In the genomic region with DNA sequence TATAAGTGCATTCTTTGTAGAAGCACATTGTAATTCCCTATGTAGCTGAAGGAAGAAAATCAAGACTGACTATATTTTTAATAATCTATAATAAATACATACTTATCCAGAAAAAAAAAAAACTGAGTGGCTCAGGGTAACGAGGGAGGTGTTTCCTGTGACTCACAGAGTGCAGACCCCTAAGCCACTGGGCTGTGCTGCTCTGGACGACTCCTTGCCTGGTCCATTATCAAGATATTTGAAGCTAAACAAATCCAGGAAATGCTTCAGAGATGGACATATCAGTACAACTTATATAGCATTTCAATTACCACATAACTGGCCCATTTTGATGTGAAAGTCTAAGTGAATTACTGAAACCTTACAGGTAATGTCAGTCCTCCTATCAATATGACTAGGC, we compare ENCODE assay signal across 28 cellular contexts.
"Had no signal": no experiment of that assay in that cellular context is flagged by ENCODE, and none has a peak within 500 bp of the region (broad histone marks: within the 10 kb centered on the region; RNA-seq: fewer than 3 reads in every experiment).

No MANE protein-coding gene starts in this region.

- H3K4me1 Mint-ChIP-seq: nephron progenitor cell; stimulated activated effector memory CD8-positive, alpha-beta T cell treated with anti-CD3 and anti-CD28 coated beads, Interleukin-12 subunit alpha, Interleukin-12 subunit beta, amount 100 ng/mL, for 72 hours had no signal

- H3K4me3 ChIP-seq: dorsolateral prefrontal cortex, heart right ventricle, lower lobe of right lung, prostate gland, sigmoid colon, stomach, thyroid gland, vagina had no signal

- H3K4me1 ChIP-seq: lower lobe of right lung, prostate gland, sigmoid colon, thyroid gland, vagina had no signal

- H3K27me3 ChIP-seq: dorsolateral prefrontal cortex, heart right ventricle, sigmoid colon, stomach, thyroid gland, vagina had no signal

- H3K27ac ChIP-seq: dorsolateral prefrontal cortex, epithelial cell of prostate, heart right ventricle, lower lobe of right lung, prostate gland, sigmoid colon, stomach, thyroid gland, vagina had no signal

- H3K27ac Mint-ChIP-seq: naive thymus-derived CD8-positive, alpha-beta T cell; nephron progenitor cell; stimulated activated effector memory CD8-positive, alpha-beta T cell treated with anti-CD3 and anti-CD28 coated beads, Interleukin-12 subunit alpha, Interleukin-12 subunit beta, amount 100 ng/mL, for 72 hours had no signal

- H3K27me3 Mint-ChIP-seq: naive thymus-derived CD8-positive, alpha-beta T cell had no signal

- DNase-seq: cortex of kidney; dorsolateral prefrontal cortex; effector CD4-positive, alpha-beta T cell; foreskin melanocyte; glutamatergic neuron; heart right ventricle; hippocampal formation; islet precursor cell; kidney glomerular epithelial cell; left colon; left ventricle myocardium superior; lower lobe of right lung; naive thymus-derived CD8-positive, alpha-beta T cell; nephron progenitor cell; nucleus accumbens; right cardiac atrium; sigmoid colon; stimulated activated CD4-positive, alpha-beta T cell treated with anti-CD3 and anti-CD28 coated beads, Interleukin-2, amount 100 ng/mL, for 24 hours; stimulated activated CD4-positive, alpha-beta T cell treated with anti-CD3 and anti-CD28 coated beads, Interleukin-4, amount 100 ng/mL, for 24 hours; stimulated activated naive CD4-positive, alpha-beta T cell treated with Interleukin-2 at 50 U/mL for 16 hours; stomach; thyroid gland; trophoblast cell had no signal

- H3K9me3 ChIP-seq: heart right ventricle, lower lobe of right lung, prostate gland, sigmoid colon, stomach, thyroid gland, vagina had no signal

- H3K36me3 ChIP-seq: prostate gland had no signal

- H3K9me3 Mint-ChIP-seq: naive thymus-derived CD8-positive, alpha-beta T cell; nephron progenitor cell; stimulated activated effector memory CD8-positive, alpha-beta T cell treated with anti-CD3 and anti-CD28 coated beads, Interleukin-12 subunit alpha, Interleukin-12 subunit beta, amount 100 ng/mL, for 72 hours had no signal

- ATAC-seq: esophagus mucosa; heart right ventricle; left colon; left ventricle myocardium superior; lower lobe of right lung; naive thymus-derived CD8-positive, alpha-beta T cell; right cardiac atrium; stimulated activated effector memory CD8-positive, alpha-beta T cell treated with anti-CD3 and anti-CD28 coated beads, Interleukin-12 subunit alpha, Interleukin-12 subunit beta, amount 100 ng/mL, for 72 hours had no signal

- H3K4me3 Mint-ChIP-seq: naive thymus-derived CD8-positive, alpha-beta T cell; nephron progenitor cell; stimulated activated effector memory CD8-positive, alpha-beta T cell treated with anti-CD3 and anti-CD28 coated beads, Interleukin-12 subunit alpha, Interleukin-12 subunit beta, amount 100 ng/mL, for 72 hours had no signal
